1 cellular context compared by ENCODE assay signal in the genomic region with DNA sequence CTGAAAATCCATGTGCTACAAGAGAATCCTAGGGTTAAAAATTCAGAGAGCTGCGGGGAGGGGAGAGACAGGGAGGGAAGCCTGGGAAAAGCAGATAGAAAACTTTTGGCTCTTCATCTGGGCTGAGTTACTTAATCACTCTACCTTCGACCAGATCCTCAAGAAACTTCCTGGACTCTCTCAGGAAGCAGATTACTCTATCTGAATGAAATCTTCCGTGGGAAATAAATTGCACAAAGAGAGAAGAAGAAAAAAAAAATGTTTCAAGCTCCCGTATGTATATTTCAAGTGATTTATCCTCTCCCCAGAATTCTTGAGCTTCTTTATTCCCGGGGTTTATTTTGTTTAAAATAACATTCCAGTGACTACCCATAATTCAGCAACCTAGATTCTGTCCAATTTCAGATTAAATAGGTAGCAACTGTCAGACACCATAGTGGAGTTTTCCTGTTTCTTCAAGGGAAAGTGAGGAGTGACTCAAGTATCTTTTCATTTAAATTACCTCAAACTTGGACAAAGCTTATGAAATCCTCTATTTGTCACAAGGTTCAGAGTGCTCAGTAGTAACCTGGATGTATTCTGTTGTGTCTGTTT.
TF ChIP-seq lines count a peak whose summit lies in the region.

No MANE protein-coding gene starts in this region.

TF ChIP-seq in K562, 482 proteins besides CTCF, POLR2A, EP300 and RAD21 (continued from another document):
- TF ChIP-seq, protein P1, sequence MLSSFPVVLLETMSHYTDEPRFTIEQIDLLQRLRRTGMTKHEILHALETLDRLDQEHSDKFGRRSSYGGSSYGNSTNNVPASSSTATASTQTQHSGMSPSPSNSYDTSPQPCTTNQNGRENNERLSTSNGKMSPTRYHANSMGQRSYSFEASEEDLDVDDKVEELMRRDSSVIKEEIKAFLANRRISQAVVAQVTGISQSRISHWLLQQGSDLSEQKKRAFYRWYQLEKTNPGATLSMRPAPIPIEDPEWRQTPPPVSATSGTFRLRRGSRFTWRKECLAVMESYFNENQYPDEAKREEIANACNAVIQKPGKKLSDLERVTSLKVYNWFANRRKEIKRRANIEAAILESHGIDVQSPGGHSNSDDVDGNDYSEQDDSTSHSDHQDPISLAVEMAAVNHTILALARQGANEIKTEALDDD (IDR thresholded peaks at IDR 0.05): no peak
- TF ChIP-seq ETV1 (tag; conservative IDR thresholded peaks at IDR 0.05; ENCODE audit: low read depth) (no peak), SMAD4 (CRISPR knock-in tag; conservative IDR thresholded peaks at IDR 0.05) (no peak), MEIS2 (IDR thresholded peaks at IDR 0.05; ENCODE audit: partially characterized antibody) (no peak), SIN3B (IDR thresholded peaks at IDR 0.05; ENCODE audit: low read depth) (no peak), ELF4 (CRISPR knock-in tag; IDR thresholded peaks at IDR 0.05) (no peak), ZNF212 (CRISPR knock-in tag; IDR thresholded peaks at IDR 0.05) (no peak), LARP7 (IDR thresholded peaks at IDR 0.05) (no peak)
